ENCODE assay signal across 8 cellular contexts in genomic region chr10:27504897-27505457, GRCh38. TPM values are rescaled to one million over a fixed set of nuclear protein-coding genes. Genes with fewer than 3 reads are reported as not detected.
DNase-seq lines count a peak whose midpoint lies in the region; ATAC-seq and TF ChIP-seq lines count a peak whose summit lies in the region.

No MANE protein-coding gene starts in this region.

- H3K27ac ChIP-seq in dorsolateral prefrontal cortex (peak overlapping the region in 49 of 59 donors; percentile 2 to 95 (median 83)), muscle layer of duodenum (ENCODE audit: low read length) (peak overlapping the region; percentile 91)

- H3K27me3 ChIP-seq in NT2/D1 (ENCODE audit: insufficient read depth, insufficient read length) (no peaks in the 10 kb centered on the region), dorsolateral prefrontal cortex (no peaks in the 10 kb centered on the region), muscle layer of duodenum (ENCODE audit: low read depth, low read length) (no peaks in the 10 kb centered on the region)

- DNase-seq in CD1c-positive myeloid dendritic cell (ENCODE audit: extremely low spot score) = peak; percentile 12
- no peak for DNase-seq in NT2/D1 (ENCODE audit: low read depth, low spot score)
- DNase-seq in dorsolateral prefrontal cortex = no peak
- DNase-seq in C1 segment of cervical spinal cord (lab: John Stamatoyannopoulos, UW) = no peak
- no peak for DNase-seq in NCI-H446 treated with DMSO at 0.1 percent for 48 hours (lab: John Stamatoyannopoulos, UW)

- H3K9me3 ChIP-seq in NT2/D1 (ENCODE audit: insufficient read depth, low read length) = no peaks in the 10 kb centered on the region
- H3K9me3 ChIP-seq in muscle layer of duodenum (ENCODE audit: control insufficient read depth in 1 of 2, low read length in 2 of 2) = no peaks in the 10 kb centered on the region

- H3K36me3 ChIP-seq in NT2/D1 (ENCODE audit: insufficient read depth, insufficient read length, low read length) (peaks cover 21% of the 10 kb centered on the region), muscle layer of duodenum (ENCODE audit: control insufficient read depth in 1 of 2, insufficient read depth in 2 of 2, low read length in 2 of 2) (peaks cover 2 to 10% of the 10 kb centered on the region in 2 donors)

- ATAC-seq in GM21737 (IDR thresholded peaks at IDR 0.05; ENCODE audit: unreplicated experiment) = no peak
- no peak for ATAC-seq in GM19467 (IDR thresholded peaks at IDR 0.05; ENCODE audit: unreplicated experiment)

- intact Hi-C loops in dorsolateral prefrontal cortex (cut with DNase I) = loop anchor here (5.0 to 10.0 kb wide), 4 partner anchors 260 to 1030 kb away; partner anchors contain the start of genes ACBD5 (in 2 of the 2), MPP7 (in 1 of the 2) and WAC (in 1 of the 2)

- H3K9ac ChIP-seq in NT2/D1 (ENCODE audit: insufficient read length, low read depth) = peak overlapping the region; percentile 99

- no peak for TF ChIP-seq CTCF in dorsolateral prefrontal cortex (IDR thresholded peaks at IDR 0.05 in 54 of 56, conservative IDR thresholded peaks at IDR 0.05 in 2 of 56; ENCODE audit: low read depth in 1 of 56, partially characterized antibody in 56 of 56)

- H3K4me3 ChIP-seq in NT2/D1 (ENCODE audit: insufficient read length, low read depth) (peak overlapping the region; percentile 97), dorsolateral prefrontal cortex (peak overlapping the region; percentile 66 to 97 (median 88)), muscle layer of duodenum (ENCODE audit: low read depth in 1 of 2, low read length in 2 of 2) (peak overlapping the region; percentile 79 to 86)

- H3K4me1 ChIP-seq in NT2/D1 (ENCODE audit: insufficient read depth, insufficient read length) = peaks cover 5% of the 10 kb centered on the region
- H3K4me1 ChIP-seq in muscle layer of duodenum (ENCODE audit: control insufficient read depth in 1 of 2, insufficient read depth in 2 of 2, low read length in 2 of 2) = peaks cover 0 to 26% of the 10 kb centered on the region in 2 donors

RNA-seq across cellular contexts. Expression of gene RAB18, which starts 0.9 kb away (rescaled TPM):
- total RNA-seq in dorsolateral prefrontal cortex = 100 to 1,000 TPM in 118 of 120 experiments, 10 to 100 TPM in 2; 87.4 to 185 (median 148) TPM
